Comparison of ENCODE assay signal across 6 cellular contexts in genomic region chr13:90098580-90098979, GRCh38.
"Had no signal": no experiment of that assay in that cellular context is flagged by ENCODE, and none has a peak within 500 bp of the region (broad histone marks: within the 10 kb centered on the region; RNA-seq: fewer than 3 reads in every experiment).

No MANE protein-coding gene starts in this region.

- H3K4me2 ChIP-seq: GM23338 had no signal

- H3K4me3 ChIP-seq: GM23338 had no signal

- H3K27ac ChIP-seq: HL-60 had no signal

- DNase-seq: H9, HCEC 1CT, Kasumi-1, KG1 had no signal

- ATAC-seq: GM23338 had no signal

- H2AFZ ChIP-seq: GM23338 had no signal
